Comparison of ENCODE assay signal across 32 cellular contexts in the genomic region with DNA sequence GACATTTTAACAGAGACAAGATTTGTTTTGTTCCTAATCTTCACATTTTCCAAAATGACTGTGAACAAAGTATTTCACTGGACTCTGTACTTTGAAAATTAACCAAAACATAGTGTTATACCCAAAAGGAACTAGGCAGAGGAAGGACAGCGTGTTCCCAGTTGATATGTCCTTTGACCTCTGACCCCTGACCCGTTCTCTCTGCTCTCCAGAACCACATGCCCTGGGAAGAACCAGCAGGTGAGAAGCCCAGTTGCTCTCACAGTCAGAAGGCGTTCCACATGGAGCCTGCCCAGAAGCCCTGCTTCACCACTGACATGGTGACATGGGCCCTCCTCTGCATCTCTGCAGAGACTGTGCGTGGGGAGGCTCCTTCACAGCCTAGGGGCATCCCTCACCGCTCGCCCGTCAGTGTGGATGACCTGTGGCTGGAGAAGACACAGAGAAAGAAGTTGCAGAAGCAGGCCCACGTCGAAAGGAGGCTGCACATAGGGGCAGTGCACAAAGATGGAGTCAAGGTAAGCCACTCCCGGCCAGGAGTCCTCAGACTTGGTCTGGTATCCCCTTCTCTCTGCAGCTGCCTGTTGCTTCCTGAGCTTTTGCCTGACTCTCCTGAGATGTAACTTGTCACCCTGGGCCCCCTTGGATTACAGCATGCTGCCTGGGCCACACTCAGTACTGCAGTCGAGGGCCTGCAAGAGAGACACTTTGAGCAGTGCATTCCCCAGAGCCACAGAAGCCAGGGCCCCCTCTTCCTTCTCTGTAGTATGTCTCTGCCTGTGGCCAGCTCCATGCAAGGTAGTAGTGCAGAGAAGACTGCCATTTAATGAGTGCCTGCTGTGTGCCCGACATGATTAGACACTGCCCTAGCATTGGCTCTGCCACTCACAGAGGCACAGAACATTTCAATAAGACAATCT.
"Had no signal": no experiment of that assay in that cellular context is flagged by ENCODE, and none has a peak within 500 bp of the region (broad histone marks: within the 10 kb centered on the region; RNA-seq: fewer than 3 reads in every experiment).

No MANE protein-coding gene starts in this region.

- H3K9me3 Mint-ChIP-seq: activated naive CD4-positive, alpha-beta T cell treated with anti-CD3 and anti-CD28 coated beads, Interleukin-2, amount 50 U/mL, for 72 hours; activated T-helper 1 cell treated with anti-CD3 and anti-CD28 coated beads, Interleukin-12 subunit alpha, Interleukin-12 subunit beta, Interleukin-2, Interleukin-4 antibody, amounts not matched to agents 30 ng/mL and 10 ng/mL and 1 ng/mL, durations not matched to agents 14 hours and 24 hours and 36 hours had no signal

- DNase-seq: activated B cell treated with CpG ODN at 0.5 μM for 24 hours; activated CD4-positive, alpha-beta memory T cell treated with anti-CD3 and anti-CD28 coated beads for 36 hours; activated CD4-positive, alpha-beta T cell treated with anti-CD3 and anti-CD28 coated beads for 4 hours; activated CD4-positive, alpha-beta T cell treated with anti-CD3 and anti-CD28 coated beads, Interleukin-2, amount 50 U/mL, for 1 hour; activated CD4-positive, CD25-positive, alpha-beta regulatory T cell treated with anti-CD3 and anti-CD28 coated beads, Interleukin-2, amount 50 U/mL, for 72 hours; activated CD8-positive, alpha-beta memory T cell treated with anti-CD3 and anti-CD28 coated beads, Interleukin-2, amount 50 U/mL, for 4 hours; activated gamma-delta T cell treated with Interleukin-2 at 50 U/mL for 16 hours; activated naive CD4-positive, alpha-beta T cell treated with anti-CD3 and anti-CD28 coated beads for 36 hours; activated T-cell treated with anti-CD3 and anti-CD28 coated beads for 4 hours; activated T-cell treated with anti-CD3 and anti-CD28 coated beads, Interleukin-2, amount 50 U/mL, for 4 hours; anterior cingulate cortex; brain microvascular endothelial cell; NCI-H1048; NCI-H1105 treated with DMSO at 0.1 percent for 48 hours; NCI-H1436; NCI-H1694; NCI-H1930; NCI-H2081 treated with DMSO at 0.1 percent for 48 hours; NCI-H345; NCI-H524 treated with DMSO at 0.1 percent for 48 hours; NCI-H748 treated with DMSO at 0.1 percent for 48 hours; NK-92 treated with Interleukin-12 subunit alpha and Interleukin-12 subunit beta, amount 100 ng/mL, for 24 hours; PC-9; Right ventricle myocardium superior; SW 1271; T-helper 1 cell; T-helper 2 cell; T-helper 9 cell had no signal

- H3K36me3 ChIP-seq: brain microvascular endothelial cell had no signal

- H3K27ac Mint-ChIP-seq: activated B cell treated with CpG ODN at 0.5 μM for 24 hours; activated CD4-positive, alpha-beta memory T cell treated with anti-CD3 and anti-CD28 coated beads for 36 hours; activated naive CD4-positive, alpha-beta T cell treated with anti-CD3 and anti-CD28 coated beads for 36 hours; activated naive CD4-positive, alpha-beta T cell treated with anti-CD3 and anti-CD28 coated beads, Interleukin-2, amount 50 U/mL, for 72 hours; activated T-helper 1 cell treated with anti-CD3 and anti-CD28 coated beads, Interleukin-12 subunit alpha, Interleukin-12 subunit beta, Interleukin-2, Interleukin-4 antibody, amounts not matched to agents 30 ng/mL and 10 ng/mL and 1 ng/mL, durations not matched to agents 14 hours and 24 hours and 36 hours had no signal

- H3K27me3 ChIP-seq: brain microvascular endothelial cell had no signal

- H3K4me1 Mint-ChIP-seq: activated B cell treated with CpG ODN at 0.5 μM for 24 hours; central memory CD8-positive, alpha-beta T cell had no signal

- H3K27ac ChIP-seq: brain microvascular endothelial cell, PC-9, VCaP had no signal

- H3K4me3 Mint-ChIP-seq: activated B cell treated with CpG ODN at 0.5 μM for 24 hours; activated CD4-positive, alpha-beta memory T cell treated with anti-CD3 and anti-CD28 coated beads for 36 hours; activated naive CD4-positive, alpha-beta T cell treated with anti-CD3 and anti-CD28 coated beads for 36 hours; activated T-cell treated with anti-CD3 and anti-CD28 coated beads, Interleukin-2, amount 50 U/mL, for 4 hours; activated T-helper 1 cell treated with anti-CD3 and anti-CD28 coated beads, Interleukin-12 subunit alpha, Interleukin-12 subunit beta, Interleukin-2, Interleukin-4 antibody, amounts not matched to agents 30 ng/mL and 10 ng/mL and 1 ng/mL, durations not matched to agents 14 hours and 24 hours and 36 hours; central memory CD8-positive, alpha-beta T cell had no signal

- H3K36me3 Mint-ChIP-seq: activated CD4-positive, alpha-beta memory T cell treated with anti-CD3 and anti-CD28 coated beads for 36 hours had no signal

- ATAC-seq: activated naive CD4-positive, alpha-beta T cell treated with anti-CD3 and anti-CD28 coated beads, Interleukin-2, amount 50 U/mL, for 72 hours; activated T-cell treated with anti-CD3 and anti-CD28 coated beads, Interleukin-2, amount 50 U/mL, for 4 hours had no signal

- H3K4me3 ChIP-seq: PC-9 had no signal
